1 cellular context compared by ENCODE assay signal in the genomic region with DNA sequence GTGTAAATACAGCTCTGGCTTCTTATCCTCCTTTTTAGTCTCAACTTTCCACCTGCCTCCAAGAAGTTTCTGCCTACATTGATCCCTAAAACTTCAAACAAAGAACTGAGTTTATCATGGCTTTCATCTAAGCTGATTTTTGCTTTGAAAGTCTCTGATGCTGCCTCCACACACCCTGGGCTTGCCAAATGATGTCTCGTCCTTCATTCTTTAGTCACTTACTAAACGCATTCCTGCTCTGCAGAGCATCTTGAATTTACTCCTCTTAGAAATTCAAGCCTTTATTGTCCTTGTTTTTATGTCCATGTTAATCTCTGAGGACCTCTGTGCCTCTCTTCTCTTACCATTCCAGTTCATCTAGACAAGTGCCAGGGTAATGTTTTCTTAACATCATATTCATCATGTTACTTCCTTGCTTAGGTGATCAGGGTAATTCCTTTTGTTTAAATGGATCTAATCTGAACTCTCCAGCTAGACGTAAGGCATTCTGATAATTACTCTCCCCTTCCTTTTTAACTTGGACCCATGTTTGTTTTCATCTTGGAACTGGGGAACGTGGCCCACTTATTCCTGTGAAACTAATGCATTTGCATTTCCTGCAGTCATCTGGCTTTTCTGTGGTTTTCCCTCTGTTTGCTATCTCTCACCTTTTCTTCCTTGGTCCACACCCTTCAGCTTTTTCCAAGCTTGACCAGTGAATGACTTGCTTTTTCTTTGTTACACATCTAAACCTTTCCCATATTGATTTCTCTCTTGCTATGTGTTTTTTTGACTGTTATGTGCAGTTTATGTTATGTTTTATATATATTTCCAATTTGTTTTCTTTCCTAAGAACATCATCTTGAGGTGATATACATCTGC.
A peak's percentile ranks its signal among the peaks of the same experiment; 100 is the strongest.
TF ChIP-seq lines count a peak whose summit lies in the region.

No MANE protein-coding gene starts in this region.

TF ChIP-seq in A549, 52 proteins besides CTCF, POLR2A, EP300 and RAD21 (continued from another document):
- TF ChIP-seq, protein P1, sequence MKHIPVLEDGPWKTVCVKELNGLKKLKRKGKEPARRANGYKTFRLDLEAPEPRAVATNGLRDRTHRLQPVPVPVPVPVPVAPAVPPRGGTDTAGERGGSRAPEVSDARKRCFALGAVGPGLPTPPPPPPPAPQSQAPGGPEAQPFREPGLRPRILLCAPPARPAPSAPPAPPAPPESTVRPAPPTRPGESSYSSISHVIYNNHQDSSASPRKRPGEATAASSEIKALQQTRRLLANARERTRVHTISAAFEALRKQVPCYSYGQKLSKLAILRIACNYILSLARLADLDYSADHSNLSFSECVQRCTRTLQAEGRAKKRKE (CRISPR knock-in tag; IDR thresholded peaks at IDR 0.05; ENCODE audit: low read depth) = no peak
- TF ChIP-seq HOXB5 (CRISPR knock-in tag; IDR thresholded peaks at IDR 0.05) = 0 out of 2 replicates have a peak, but pooled peaks have one; percentile 40
